8 cellular contexts compared by ENCODE assay signal in the genomic region with DNA sequence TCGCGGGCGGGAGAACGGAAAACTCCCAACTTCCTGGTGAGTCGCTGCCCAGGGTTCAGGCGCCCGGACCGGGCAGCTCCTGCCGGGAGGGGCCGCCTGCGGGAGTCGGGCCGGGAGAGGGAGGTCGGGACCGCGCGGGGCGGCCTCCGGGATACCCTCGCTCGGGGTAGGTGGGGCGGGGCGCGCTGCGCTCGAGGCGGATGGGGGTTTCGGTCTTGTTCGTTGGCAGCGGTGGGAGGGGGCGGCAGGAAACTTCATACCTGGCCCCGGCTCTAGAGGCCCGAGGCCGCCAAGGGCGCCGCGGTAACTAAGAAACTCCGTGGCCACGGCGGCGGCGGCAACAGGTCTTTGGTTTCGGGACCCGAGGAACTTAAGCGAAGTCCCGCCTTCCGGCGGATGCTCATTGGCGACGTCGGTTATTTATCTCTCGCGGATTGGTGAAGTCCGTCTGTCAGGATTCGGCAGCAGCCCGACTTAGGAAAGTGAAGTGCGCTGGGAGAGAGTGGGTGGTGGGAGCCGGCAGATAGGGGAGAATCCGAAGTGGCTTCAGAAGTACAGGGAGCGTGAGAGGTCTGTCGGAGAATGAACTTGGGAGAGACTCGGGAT. TPM values are rescaled to one million over a fixed set of nuclear protein-coding genes. Genes with fewer than 3 reads are reported as not detected.
A peak's percentile ranks its signal among the peaks of the same experiment; 100 is the strongest.
DNase-seq lines count a peak whose midpoint lies in the region; ATAC-seq and TF ChIP-seq lines count a peak whose summit lies in the region.

No MANE protein-coding gene starts in this region.

- H3K9ac ChIP-seq in adipocyte (ENCODE audit: low read length) (peak overlapping the region; percentile 92), parathyroid adenoma (no peak overlapping the region)

- H3K9me3 ChIP-seq in adipocyte (ENCODE audit: control insufficient read depth, low read length) (no peaks in the 10 kb centered on the region), parathyroid adenoma (ENCODE audit: control insufficient read depth, low read length) (no peaks in the 10 kb centered on the region), tibial nerve (no peaks in the 10 kb centered on the region)

- H3K36me3 ChIP-seq in adipocyte (ENCODE audit: control insufficient read depth, insufficient read depth, low read length, severe bottlenecking) (no peaks in the 10 kb centered on the region), parathyroid adenoma (ENCODE audit: control insufficient read depth, insufficient read depth, low read length) (no peaks in the 10 kb centered on the region), tibial nerve (no peaks in the 10 kb centered on the region)

- peaks cover 15% of the 10 kb centered on the region for H3K79me2 ChIP-seq in parathyroid adenoma

- intact Hi-C loops in cardiac septum (cut with DNase I): loop anchor here (2.0 to 10.0 kb wide), 5 partner anchors 39 to 383 kb away; a partner anchor contains a TSS

- H3K4me3 ChIP-seq in GM12865 (ENCODE audit: low read depth, low read length): peak overlapping the region; percentile 97
- peak overlapping the region; percentile 97 for H3K4me3 ChIP-seq in adipocyte (ENCODE audit: low read length)
- H3K4me3 ChIP-seq in parathyroid adenoma (ENCODE audit: low read depth, low read length): peak overlapping the region; percentile 84
- peak overlapping the region; percentile 73 to 99 (median 90) for H3K4me3 ChIP-seq in tibial nerve

- peaks cover 43% of the 10 kb centered on the region for H3K4me1 ChIP-seq in adipocyte (ENCODE audit: control insufficient read depth, insufficient read depth, low read length)
- no peaks in the 10 kb centered on the region for H3K4me1 ChIP-seq in parathyroid adenoma
- peaks cover 0 to 58% (median 26%) of the 10 kb centered on the region in 4 donors for H3K4me1 ChIP-seq in tibial nerve

- peak in 1 of 2 donors; percentile 91 for TF ChIP-seq EP300 in tibial nerve (IDR thresholded peaks at IDR 0.05)

- H3K27me3 ChIP-seq in adipocyte (replicated peaks; ENCODE audit: control insufficient read depth, insufficient read depth, low read length) (no peaks in the 10 kb centered on the region), parathyroid adenoma (ENCODE audit: control insufficient read depth, insufficient read depth, low read length) (no peaks in the 10 kb centered on the region), tibial nerve (no peaks in the 10 kb centered on the region)

- H3K27ac ChIP-seq in parathyroid adenoma: peak overlapping the region; percentile 79
- peak overlapping the region; percentile 94 to 100 (median 100) for H3K27ac ChIP-seq in tibial nerve

- 0% methylated on average over 20 to 32 of the region's 62 CpGs for WGBS in tibial nerve, 2 donors

- peak overlapping the region; percentile 88 for H3K4me2 ChIP-seq in parathyroid adenoma (ENCODE audit: low read length)

- TF ChIP-seq POLR2A in tibial nerve (IDR thresholded peaks at IDR 0.05): peak; percentile 75 to 81

- TF ChIP-seq CTCF in GM12865 (IDR thresholded peaks at IDR 0.05; ENCODE audit: insufficient read depth, low read depth, low read length, missing control alignments) (no peak), parathyroid adenoma (IDR thresholded peaks at IDR 0.05) (no peak), tibial nerve (IDR thresholded peaks at IDR 0.05) (no peak)

- peak; percentile 46 for ATAC-seq in HG02763 (IDR thresholded peaks at IDR 0.05; ENCODE audit: unreplicated experiment)

- H2AFZ ChIP-seq in parathyroid adenoma: peak overlapping the region; percentile 90

- DNase-seq in GM12865 (ENCODE audit: low read depth) (peak; percentile 94), NCI-H128 (lab: John Stamatoyannopoulos, UW; ENCODE audit: unreplicated experiment) (peak; percentile 91), SW480 (ENCODE audit: low spot score) (peak; percentile 90), adipocyte (ENCODE audit: low read depth) (peak; percentile 97), cardiac septum (ENCODE audit: low spot score) (peak; percentile 96), tibial nerve (ENCODE audit: low spot score in 2 of 2) (peak; percentile 81 to 85)

RNA-seq across cellular contexts. Expression of a gene that starts 0.5 kb away (rescaled TPM):
- total RNA-seq in cardiac septum (318 TPM), tibial nerve (100 to 1,000 TPM; 123 to 219 (median 141) TPM)

Comparison
In these comparisons a context has a peak if more than half of its experiments do, and no peak if none do; other contexts are left out.
1. Peak in every context shown above with its lines: DNase-seq, ATAC-seq, H3K4me3 ChIP-seq and H3K27ac ChIP-seq.